Comparison of ENCODE assay signal across 26 cellular contexts in genomic region chr4:42205551-42205950, GRCh38. TPM values are rescaled to one million over a fixed set of nuclear protein-coding genes. Genes with fewer than 3 reads are reported as not detected.
"Had no signal": no experiment of that assay in that cellular context is flagged by ENCODE, and none has a peak within 500 bp of the region (broad histone marks: within the 10 kb centered on the region; RNA-seq: fewer than 3 reads in every experiment).

No MANE protein-coding gene starts in this region.

- H3K4me3 ChIP-seq: coronary artery, esophagus squamous epithelium, gastrocnemius medialis, heart right ventricle, left lung, lower lobe of right lung, mucosa of descending colon had no signal

- H3K27ac ChIP-seq: coronary artery, epithelial cell of prostate, esophagus squamous epithelium, gastrocnemius medialis, heart right ventricle, left lung, lower lobe of right lung had no signal

- H3K27me3 ChIP-seq: esophagus squamous epithelium, gastrocnemius medialis, heart right ventricle, left lung had no signal

- DNase-seq: dermis blood vessel endothelial cell; effector CD8-positive, alpha-beta T cell; effector memory CD8-positive, alpha-beta T cell; endodermal cell; erythroblast; esophagus squamous epithelium; foreskin fibroblast; foreskin melanocyte; gastrocnemius medialis; glutamatergic neuron; head of caudate nucleus; heart right ventricle; hippocampal formation; left cardiac atrium; left lung; left ventricle myocardium superior; lower lobe of right lung; mesenchymal stem cell; mucosa of descending colon; naive B cell had no signal

- H3K9me3 ChIP-seq: esophagus squamous epithelium, gastrocnemius medialis, heart right ventricle, left lung, lower lobe of right lung, mucosa of descending colon had no signal

- FAIRE-seq: colon, endometrium, islet of Langerhans, keratinocyte had no signal

- H3K36me3 ChIP-seq: esophagus squamous epithelium, gastrocnemius medialis, heart right ventricle, left lung, lower lobe of right lung had no signal

RNA-seq across cellular contexts. Expression of gene BEND4, which starts 53.1 kb away (rescaled TPM):
- polyA plus RNA-seq: keratinocyte had no signal
